ENCODE assay signal across 9 cellular contexts in genomic region chr19:48393559-48394330, GRCh38. TPM values are rescaled to one million over a fixed set of nuclear protein-coding genes. Genes with fewer than 3 reads are reported as not detected.
DNase-seq lines count a peak whose midpoint lies in the region; ATAC-seq and TF ChIP-seq lines count a peak whose summit lies in the region.
"Had no signal": no experiment of that assay in that cellular context is flagged by ENCODE, and none has a peak within 500 bp of the region (broad histone marks: within the 10 kb centered on the region; RNA-seq: fewer than 3 reads in every experiment).

Gene GRIN2D (plus strand): TSS chr19:48393668. CDS start chr19:48398393, 4,725 bp downstream.

- peak within 1 kb of the TSS; percentile 60 for H3K4me3 Mint-ChIP-seq in HFFc6
- peak within 1 kb of the TSS; percentile 77 for H3K4me3 Mint-ChIP-seq in activated T-helper 1 cell treated with anti-CD3 and anti-CD28 coated beads, Interleukin-12 subunit alpha, Interleukin-12 subunit beta, Interleukin-2, Interleukin-4 antibody, amounts not matched to agents 30 ng/mL and 10 ng/mL and 1 ng/mL, durations not matched to agents 14 hours and 24 hours and 36 hours

- peaks cover 34% of the 10 kb centered on the region for H3K27me3 Mint-ChIP-seq in HFFc6 (ENCODE audit: insufficient read depth)
- peaks cover 47% of the 10 kb centered on the region for H3K27me3 Mint-ChIP-seq in activated T-helper 1 cell treated with anti-CD3 and anti-CD28 coated beads, Interleukin-12 subunit alpha, Interleukin-12 subunit beta, Interleukin-2, Interleukin-4 antibody, amounts not matched to agents 30 ng/mL and 10 ng/mL and 1 ng/mL, durations not matched to agents 14 hours and 24 hours and 36 hours (ENCODE audit: insufficient read depth)

- H3K4me3 ChIP-seq in BJ (ENCODE audit: low read depth, low read length), result peak within 1 kb of the TSS; percentile 34
- H3K4me3 ChIP-seq: upper lobe of left lung had no signal

- H3K4me1 Mint-ChIP-seq in HFFc6 (ENCODE audit: low read depth), result peaks cover 24% of the 10 kb centered on the region
- H3K4me1 Mint-ChIP-seq in activated T-helper 1 cell treated with anti-CD3 and anti-CD28 coated beads, Interleukin-12 subunit alpha, Interleukin-12 subunit beta, Interleukin-2, Interleukin-4 antibody, amounts not matched to agents 30 ng/mL and 10 ng/mL and 1 ng/mL, durations not matched to agents 14 hours and 24 hours and 36 hours (ENCODE audit: low read depth), result peaks cover 26% of the 10 kb centered on the region

- ATAC-seq in GM18873 (IDR thresholded peaks at IDR 0.05; ENCODE audit: low FRiP score, unreplicated experiment), result no peak
- no peak for ATAC-seq in GM19035 (IDR thresholded peaks at IDR 0.05; ENCODE audit: unreplicated experiment)

- DNase-seq in BJ (ENCODE audit: low read depth) (no peak), HFFc6 (peak; percentile 20), iris pigment epithelial cell (ENCODE audit: low read depth) (peak; percentile 34), H4 (ENCODE audit: low spot score) (no peak), NCI-H526 treated with DMSO at 0.1 percent for 48 hours (lab: John Stamatoyannopoulos, UW) (no peak)
- DNase-seq in activated T-helper 1 cell treated with anti-CD3 and anti-CD28 coated beads, Interleukin-12 subunit alpha, Interleukin-12 subunit beta, Interleukin-2, Interleukin-4 antibody, amounts not matched to agents 30 ng/mL and 10 ng/mL and 1 ng/mL, durations not matched to agents 14 hours and 24 hours and 36 hours (ENCODE audit: low spot score), result no peak

- H3K36me3 Mint-ChIP-seq in HFFc6 (ENCODE audit: low read depth), result peaks cover 2% of the 10 kb centered on the region
- peaks cover 9% of the 10 kb centered on the region for H3K36me3 Mint-ChIP-seq in activated T-helper 1 cell treated with anti-CD3 and anti-CD28 coated beads, Interleukin-12 subunit alpha, Interleukin-12 subunit beta, Interleukin-2, Interleukin-4 antibody, amounts not matched to agents 30 ng/mL and 10 ng/mL and 1 ng/mL, durations not matched to agents 14 hours and 24 hours and 36 hours (ENCODE audit: low read depth)

- CTCF ChIA-PET in BJ (lab: Yijun Ruan, JAX), result interaction anchor here (0.7 to 1.9 kb wide), 3 partner anchors 30 to 133 kb away, joined by 3 to 7 read pairs (median 4); partner anchors contain the start of genes SYNGR4 and TMEM143

- no peak within 1 kb of the TSS for H3K27ac Mint-ChIP-seq in HFFc6
- H3K27ac Mint-ChIP-seq in activated T-helper 1 cell treated with anti-CD3 and anti-CD28 coated beads, Interleukin-12 subunit alpha, Interleukin-12 subunit beta, Interleukin-2, Interleukin-4 antibody, amounts not matched to agents 30 ng/mL and 10 ng/mL and 1 ng/mL, durations not matched to agents 14 hours and 24 hours and 36 hours, result no peak within 1 kb of the TSS

- TF ChIP-seq CTCF in BJ (IDR thresholded peaks at IDR 0.05; ENCODE audit: insufficient read depth, low read depth, low read length), result no peak
- TF ChIP-seq CTCF in HFFc6 (IDR thresholded peaks at IDR 0.05), result no peak

- POLR2A ChIA-PET in BJ (lab: Charles Lee), result no interaction called here

- H3K27me3 ChIP-seq in BJ (ENCODE audit: control insufficient read depth, insufficient read depth, low read length), result peaks cover 4% of the 10 kb centered on the region; the same call in 1 of the 2 replicates

- H3K36me3 ChIP-seq in BJ (ENCODE audit: control insufficient read depth, insufficient read depth, low read length), result peaks cover 2% of the 10 kb centered on the region; the same call in 1 of the 2 replicates

- intact Hi-C loops in activated T-helper 1 cell treated with anti-CD3 and anti-CD28 coated beads, Interleukin-12 subunit alpha, Interleukin-12 subunit beta, Interleukin-2, Interleukin-4 antibody, amounts not matched to agents 30 ng/mL and 10 ng/mL and 1 ng/mL, durations not matched to agents 14 hours and 24 hours and 36 hours (cut with micrococcal nuclease), result no loop called here

- no peaks in the 10 kb centered on the region for H3K9me3 Mint-ChIP-seq in HFFc6
- no peaks in the 10 kb centered on the region for H3K9me3 Mint-ChIP-seq in activated T-helper 1 cell treated with anti-CD3 and anti-CD28 coated beads, Interleukin-12 subunit alpha, Interleukin-12 subunit beta, Interleukin-2, Interleukin-4 antibody, amounts not matched to agents 30 ng/mL and 10 ng/mL and 1 ng/mL, durations not matched to agents 14 hours and 24 hours and 36 hours

RNA-seq across cellular contexts. Expression of gene GRIN2D, which starts in this region (rescaled TPM):
- polyA plus RNA-seq in BJ (2011; rRNA removed), result 0.36 and 0.64 TPM in 2 replicates
- polyA minus RNA-seq in BJ (2011; rRNA and poly(A)+ RNA removed), result 1.5 and 2.0 TPM in 2 replicates
- total RNA-seq in HFFc6 (2021; fragmentation: NEBNext Ultra II Directional; extraction: Animal tissue kit (Norgen Biotek cat#: 25700)), result 1 to 10 TPM; 2.8 to 4.4 (median 3.1) TPM
- total RNA-seq in activated T-helper 1 cell treated with anti-CD3 and anti-CD28 coated beads, Interleukin-12 subunit alpha, Interleukin-12 subunit beta, Interleukin-2, Interleukin-4 antibody, amounts not matched to agents 30 ng/mL and 10 ng/mL and 1 ng/mL, durations not matched to agents 14 hours and 24 hours and 36 hours, result 0.16 and 0.17 TPM in 2 replicates
- total RNA-seq in H4 (2014; rRNA removed; shearing (Covaris generic)), result not detected in 2 replicates

Comparison
In these comparisons a context has a peak if more than half of its experiments do, and no peak if none do; other contexts are left out.
1. DNase-seq: peak in HFFc6 (single experiment) and iris pigment epithelial cell (single experiment); none in BJ (single experiment), activated T-helper 1 cell treated with anti-CD3 and anti-CD28 coated beads, Interleukin-12 subunit alpha, Interleukin-12 subunit beta, Interleukin-2, Interleukin-4 antibody, amounts not matched to agents 30 ng/mL and 10 ng/mL and 1 ng/mL, durations not matched to agents 14 hours and 24 hours and 36 hours (single experiment), H4 (single experiment) and NCI-H526 treated with DMSO at 0.1 percent for 48 hours (single experiment).